ENCODE assay signal across 12 cellular contexts in genomic region chr1:224427346-224427745, GRCh38. TPM values are rescaled to one million over a fixed set of nuclear protein-coding genes. Genes with fewer than 3 reads are reported as not detected.
A peak's percentile ranks its signal among the peaks of the same experiment; 100 is the strongest.
DNase-seq lines count a peak whose midpoint lies in the region; ATAC-seq, FAIRE-seq and TF ChIP-seq lines count a peak whose summit lies in the region.
"Had no signal": no experiment of that assay in that cellular context is flagged by ENCODE, and none has a peak within 500 bp of the region (broad histone marks: within the 10 kb centered on the region; RNA-seq: fewer than 3 reads in every experiment).

No MANE protein-coding gene starts in this region.

- peak; percentile 58 for FAIRE-seq in A204.1 (lab: Jason Lieb, UNC)
- FAIRE-seq: colon had no signal

- WGBS in GM23248 (ENCODE audit: low coverage in 1 of 2, low lambda C conversion rate in 2 of 2, missing lambda C conversion rate in 2 of 2), 2 experiments = 87 to 93% methylated on average over 1 of the region's 1 CpG

- peaks cover 57% of the 10 kb centered on the region for H3K4me1 Mint-ChIP-seq in activated T-helper 1 cell treated with anti-CD3 and anti-CD28 coated beads, Interleukin-12 subunit alpha, Interleukin-12 subunit beta, Interleukin-2, Interleukin-4 antibody, amounts not matched to agents 30 ng/mL and 10 ng/mL and 1 ng/mL, durations not matched to agents 14 hours and 24 hours and 36 hours (ENCODE audit: low read depth)
- peaks cover 65% of the 10 kb centered on the region for H3K4me1 Mint-ChIP-seq in CD8-positive, alpha-beta T cell (ENCODE audit: low read depth)

- intact Hi-C loops in activated T-helper 1 cell treated with anti-CD3 and anti-CD28 coated beads, Interleukin-12 subunit alpha, Interleukin-12 subunit beta, Interleukin-2, Interleukin-4 antibody, amounts not matched to agents 30 ng/mL and 10 ng/mL and 1 ng/mL, durations not matched to agents 14 hours and 24 hours and 36 hours (cut with micrococcal nuclease) = no loop called here
- intact Hi-C loops in CD8-positive, alpha-beta T cell (cut with DNase I, micrococcal nuclease) = no loop called here
- intact Hi-C loops in OCI-LY7 (cut with micrococcal nuclease; ENCODE audit: unreplicated experiment) = no loop called here

- CTCF ChIA-PET in CD8-positive, alpha-beta T cell (lab: Charles Lee) = no interaction called here
- CTCF ChIA-PET in OCI-LY7 (lab: Charles Lee; ENCODE audit: unreplicated experiment) = no interaction called here

- H3K27me3 ChIP-seq in GM23248 (replicated peaks; ENCODE audit: insufficient read depth) = no peaks in the 10 kb centered on the region
- no peaks in the 10 kb centered on the region for H3K27me3 ChIP-seq in CD8-positive, alpha-beta T cell (ENCODE audit: insufficient read depth, low read length)

- H3K9ac ChIP-seq in GM23248 = peak overlapping the region; percentile 30; the same call in 1 of the 2 replicates

- no peak for TF ChIP-seq CTCF in CD8-positive, alpha-beta T cell (IDR thresholded peaks at IDR 0.05)
- no peak for TF ChIP-seq CTCF in OCI-LY7 (conservative IDR thresholded peaks at IDR 0.05; ENCODE audit: low read length)

- peaks cover 43% of the 10 kb centered on the region for H3F3A ChIP-seq in GM23248 (ENCODE audit: insufficient read depth)

- H3K9me2 ChIP-seq in GM23248 (ENCODE audit: insufficient read depth) = no peaks in the 10 kb centered on the region
- no peaks in the 10 kb centered on the region for H3K9me2 ChIP-seq in OCI-LY7 (ENCODE audit: insufficient read depth, low read length)

- H3K79me2 ChIP-seq in GM23248 (ENCODE audit: insufficient read depth) = peaks cover 98% of the 10 kb centered on the region
- peaks cover 69% of the 10 kb centered on the region for H3K79me2 ChIP-seq in OCI-LY7 (ENCODE audit: insufficient read depth, low read depth, low read length)

- no TSS peak for BruUV-seq in OCI-LY7 (replicated peaks; lab: Mats Ljungman, UMichigan)

- H3K4me2 ChIP-seq in GM23248 (ENCODE audit: unreplicated experiment) = peak overlapping the region; percentile 66
- no peak overlapping the region for H3K4me2 ChIP-seq in OCI-LY7 (ENCODE audit: low read length)

- DNase-seq in GM23248 (peak; percentile 89), fibroblast of the conjunctiva (ENCODE audit: low read depth) (peak; percentile 62), OCI-LY7 (ENCODE audit: low spot score) (no peak)
- no peak for DNase-seq in activated T-helper 1 cell treated with anti-CD3 and anti-CD28 coated beads, Interleukin-12 subunit alpha, Interleukin-12 subunit beta, Interleukin-2, Interleukin-4 antibody, amounts not matched to agents 30 ng/mL and 10 ng/mL and 1 ng/mL, durations not matched to agents 14 hours and 24 hours and 36 hours (ENCODE audit: low spot score)
- DNase-seq in CD8-positive, alpha-beta T cell = no peak
- DNase-seq in activated naive CD4-positive, alpha-beta T cell treated with anti-CD3 and anti-CD28 coated beads, Interleukin-2, amount 50 U/mL, for 16 hours = no peak
- DNase-seq: NCI-H526; stimulated activated naive CD4-positive, alpha-beta T cell treated with Interleukin-2 at 50 U/mL for 16 hours had no signal

- no peak overlapping the region for H3K4me3 Mint-ChIP-seq in activated T-helper 1 cell treated with anti-CD3 and anti-CD28 coated beads, Interleukin-12 subunit alpha, Interleukin-12 subunit beta, Interleukin-2, Interleukin-4 antibody, amounts not matched to agents 30 ng/mL and 10 ng/mL and 1 ng/mL, durations not matched to agents 14 hours and 24 hours and 36 hours
- H3K4me3 Mint-ChIP-seq in CD8-positive, alpha-beta T cell = no peak overlapping the region

- H3K9me3 ChIP-seq in GM23248 (ENCODE audit: low read depth) = no peaks in the 10 kb centered on the region
- H3K9me3 ChIP-seq in CD8-positive, alpha-beta T cell (ENCODE audit: low read length) = no peaks in the 10 kb centered on the region
- no peaks in the 10 kb centered on the region for H3K9me3 ChIP-seq in OCI-LY7 (ENCODE audit: low read length)

- H3K36me3 Mint-ChIP-seq in activated T-helper 1 cell treated with anti-CD3 and anti-CD28 coated beads, Interleukin-12 subunit alpha, Interleukin-12 subunit beta, Interleukin-2, Interleukin-4 antibody, amounts not matched to agents 30 ng/mL and 10 ng/mL and 1 ng/mL, durations not matched to agents 14 hours and 24 hours and 36 hours (ENCODE audit: low read depth) = peaks cover 50% of the 10 kb centered on the region
- H3K36me3 Mint-ChIP-seq in CD8-positive, alpha-beta T cell = peaks cover 66% of the 10 kb centered on the region

- no peaks in the 10 kb centered on the region for H3K27me3 Mint-ChIP-seq in activated T-helper 1 cell treated with anti-CD3 and anti-CD28 coated beads, Interleukin-12 subunit alpha, Interleukin-12 subunit beta, Interleukin-2, Interleukin-4 antibody, amounts not matched to agents 30 ng/mL and 10 ng/mL and 1 ng/mL, durations not matched to agents 14 hours and 24 hours and 36 hours (ENCODE audit: insufficient read depth)
- H3K27me3 Mint-ChIP-seq in CD8-positive, alpha-beta T cell (ENCODE audit: low read depth) = no peaks in the 10 kb centered on the region

- POLR2A ChIA-PET in CD8-positive, alpha-beta T cell (lab: Charles Lee) = no interaction called here
- POLR2A ChIA-PET in OCI-LY7 (lab: Charles Lee) = interaction anchor here (0.6 to 1.0 kb wide), 5 partner anchors 12 to 105 kb away, joined by 3 to 11 read pairs (median 6); no protein-coding TSS in a partner anchor

- in situ Hi-C loops in GM23248 (cut with MboI) = no loop called here

- H2AFZ ChIP-seq in GM23248 = no peak overlapping the region
- no peak overlapping the region for H2AFZ ChIP-seq in OCI-LY7 (ENCODE audit: low read length)

- H3K36me3 ChIP-seq in GM23248 (ENCODE audit: low read depth) = peaks cover 70% of the 10 kb centered on the region
- peaks cover 16% of the 10 kb centered on the region for H3K36me3 ChIP-seq in CD8-positive, alpha-beta T cell (ENCODE audit: insufficient read depth, low read length)
- peaks cover 93% of the 10 kb centered on the region for H3K36me3 ChIP-seq in OCI-LY7 (ENCODE audit: insufficient read depth, low read length)

- no peaks in the 10 kb centered on the region for H3K9me3 Mint-ChIP-seq in activated T-helper 1 cell treated with anti-CD3 and anti-CD28 coated beads, Interleukin-12 subunit alpha, Interleukin-12 subunit beta, Interleukin-2, Interleukin-4 antibody, amounts not matched to agents 30 ng/mL and 10 ng/mL and 1 ng/mL, durations not matched to agents 14 hours and 24 hours and 36 hours
- no peaks in the 10 kb centered on the region for H3K9me3 Mint-ChIP-seq in CD8-positive, alpha-beta T cell

- no peaks in the 10 kb centered on the region; the same call in 1 of the 2 replicates for H4K20me1 ChIP-seq in GM23248 (ENCODE audit: insufficient read depth)
- H4K20me1 ChIP-seq in OCI-LY7 (ENCODE audit: insufficient read depth, low read length) = peaks cover 10% of the 10 kb centered on the region

- peak overlapping the region; percentile 74 for H3K27ac ChIP-seq in GM23248
- no peak overlapping the region for H3K27ac ChIP-seq in CD8-positive, alpha-beta T cell (ENCODE audit: low read depth, low read length)
- no peak overlapping the region for H3K27ac ChIP-seq in OCI-LY7 (ENCODE audit: low read depth, low read length, poor library complexity, severe bottlenecking)
- H3K27ac ChIP-seq: C4-2B had no signal

- ATAC-seq in HG02571 (IDR thresholded peaks at IDR 0.05; ENCODE audit: unreplicated experiment) = no peak
- ATAC-seq in CD8-positive, alpha-beta T cell = no peak

- H3K4me3 ChIP-seq in GM23248 (peak overlapping the region; percentile 30; the same call in 1 of the 2 replicates), OCI-LY7 (ENCODE audit: low read depth, low read length, poor library complexity, severe bottlenecking) (no peak overlapping the region)
- no peak overlapping the region for H3K4me3 ChIP-seq in CD8-positive, alpha-beta T cell (ENCODE audit: low read depth, low read length)

- peak overlapping the region; percentile 23 for H3K27ac Mint-ChIP-seq in activated T-helper 1 cell treated with anti-CD3 and anti-CD28 coated beads, Interleukin-12 subunit alpha, Interleukin-12 subunit beta, Interleukin-2, Interleukin-4 antibody, amounts not matched to agents 30 ng/mL and 10 ng/mL and 1 ng/mL, durations not matched to agents 14 hours and 24 hours and 36 hours
- no peak overlapping the region for H3K27ac Mint-ChIP-seq in CD8-positive, alpha-beta T cell

- H3K4me1 ChIP-seq in GM23248 (ENCODE audit: insufficient read depth) = peaks cover 55% of the 10 kb centered on the region
- peaks cover 44% of the 10 kb centered on the region for H3K4me1 ChIP-seq in CD8-positive, alpha-beta T cell (ENCODE audit: insufficient read depth, low read length)
- H3K4me1 ChIP-seq in OCI-LY7 (ENCODE audit: insufficient read depth, low read length, poor library complexity, severe bottlenecking) = peaks cover 42% of the 10 kb centered on the region

RNA-seq across cellular contexts. Expression of gene WDR26, which starts 7.3 kb away (rescaled TPM):
- 38.7 and 43.4 TPM in 2 replicates for total RNA-seq in GM23248 (2014; rRNA removed; shearing (Covaris generic))
- 10.5 and 10.7 TPM in 2 replicates for polyA plus RNA-seq in GM23248 (2016; fragmentation: Nextera tagmentation; extraction: Ambion mirVana)
- total RNA-seq in activated T-helper 1 cell treated with anti-CD3 and anti-CD28 coated beads, Interleukin-12 subunit alpha, Interleukin-12 subunit beta, Interleukin-2, Interleukin-4 antibody, amounts not matched to agents 30 ng/mL and 10 ng/mL and 1 ng/mL, durations not matched to agents 14 hours and 24 hours and 36 hours = 91.6 and 95.8 TPM in 2 replicates
- 100 to 1,000 TPM; 176 to 181 TPM for total RNA-seq in CD8-positive, alpha-beta T cell
- 31.3 and 32.0 TPM in 2 replicates for total RNA-seq in OCI-LY7 (2014; rRNA removed; shearing (Covaris generic))
- 77.5 and 78.3 TPM in 2 replicates for total RNA-seq in OCI-LY7 (2022)

Comparison
In these comparisons a context has a peak if more than half of its experiments do, and no peak if none do; other contexts are left out.
1. DNase-seq: peak in GM23248 (single experiment) and fibroblast of the conjunctiva (single experiment); none in activated T-helper 1 cell treated with anti-CD3 and anti-CD28 coated beads, Interleukin-12 subunit alpha, Interleukin-12 subunit beta, Interleukin-2, Interleukin-4 antibody, amounts not matched to agents 30 ng/mL and 10 ng/mL and 1 ng/mL, durations not matched to agents 14 hours and 24 hours and 36 hours (single experiment), CD8-positive, alpha-beta T cell (0 of 7), activated naive CD4-positive, alpha-beta T cell treated with anti-CD3 and anti-CD28 coated beads, Interleukin-2, amount 50 U/mL, for 16 hours (single experiment) and OCI-LY7 (single experiment).